In the genomic region with DNA sequence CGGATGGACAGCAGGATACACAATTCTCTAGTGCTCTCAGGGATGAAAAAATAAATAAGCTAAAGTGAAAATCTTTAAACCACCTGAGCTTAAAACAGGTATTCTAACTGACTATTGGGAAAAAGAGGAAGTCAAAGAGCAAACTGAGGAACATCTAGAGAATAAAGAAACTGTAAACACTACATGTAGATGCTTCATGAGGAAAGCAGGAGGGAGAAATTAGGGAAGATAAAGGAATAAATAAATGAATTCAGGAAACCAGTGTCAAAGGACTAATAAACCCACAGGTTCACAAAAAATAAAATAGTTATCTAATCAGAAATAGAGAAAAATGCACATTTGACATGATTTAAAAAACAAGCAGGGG, we compare ENCODE assay signal across 7 cellular contexts. TPM values are rescaled to one million over a fixed set of nuclear protein-coding genes. Genes with fewer than 3 reads are reported as not detected.
DNase-seq lines count a peak whose midpoint lies in the region; ATAC-seq and TF ChIP-seq lines count a peak whose summit lies in the region.

No MANE protein-coding gene starts in this region.

- CTCF ChIA-PET in PC-9 (lab: Charles Lee) = no interaction called here

- H3K79me2 ChIP-seq in PC-9 (ENCODE audit: low read depth) = peaks cover 33% of the 10 kb centered on the region

- intact Hi-C loops in PC-9 (cut with micrococcal nuclease; ENCODE audit: unreplicated experiment) = loop anchor here (1.0 to 10.0 kb wide), 2 partner anchors 120 to 385 kb away; a partner anchor contains a TSS

- no peaks in the 10 kb centered on the region for H4K20me1 ChIP-seq in PC-9 (ENCODE audit: insufficient read depth)

- POLR2A ChIA-PET in PC-9 (lab: Charles Lee; ENCODE audit: unreplicated experiment) = interaction anchor here (0.5 to 1.6 kb wide), 3 partner anchors 8 to 554 kb away, joined by 4 to 9 read pairs (median 4); no protein-coding TSS in a partner anchor

- peak overlapping the region; percentile 38 for H3K27ac ChIP-seq in PC-9

- H3K36me3 Mint-ChIP-seq in stimulated activated memory B cell treated with anti-CD40 and anti-IgM and Interleukin-4, amounts not matched to agents 10 μg/mL and 1 μg/mL and 100 μg/mL, for 72 hours = no peaks in the 10 kb centered on the region

- no peak for TF ChIP-seq CTCF in PC-9 (conservative IDR thresholded peaks at IDR 0.05)
- no peak for TF ChIP-seq CTCF in fibroblast of the aortic adventitia (IDR thresholded peaks at IDR 0.05; ENCODE audit: insufficient read depth, low read length)

- peaks cover 20% of the 10 kb centered on the region for H3K4me1 ChIP-seq in PC-9 (replicated peaks; ENCODE audit: insufficient read depth)

- no peaks in the 10 kb centered on the region for H3K27me3 ChIP-seq in PC-9 (ENCODE audit: insufficient read depth, low read depth)

- no peaks in the 10 kb centered on the region for H3K9me3 ChIP-seq in PC-9 (ENCODE audit: insufficient read depth, low read depth)

- TSS peak; percentile 52 for BruUV-seq in PC-9 (replicated peaks; lab: Mats Ljungman, UMichigan)

- no peak for DNase-seq in PC-9
- DNase-seq in fibroblast of the aortic adventitia (ENCODE audit: low read depth) = no peak
- DNase-seq in central memory CD4-positive, alpha-beta T cell = no peak
- DNase-seq in NCI-H1092 (lab: John Stamatoyannopoulos, UW) = no peak
- no peak for DNase-seq in MV-4-11 (lab: John Stamatoyannopoulos, UW)

- H3F3A ChIP-seq in PC-9 (ENCODE audit: insufficient read depth, low read depth) = peaks cover 23% of the 10 kb centered on the region; the same call in 1 of the 2 replicates

- peaks cover 32% of the 10 kb centered on the region for H3K4me1 Mint-ChIP-seq in stimulated activated memory B cell treated with anti-CD40 and anti-IgM and Interleukin-4, amounts not matched to agents 10 μg/mL and 1 μg/mL and 100 μg/mL, for 72 hours

- H2AFZ ChIP-seq in PC-9 = peak overlapping the region; percentile 63

- H3K27ac Mint-ChIP-seq in stimulated activated memory B cell treated with anti-CD40 and anti-IgM and Interleukin-4, amounts not matched to agents 10 μg/mL and 1 μg/mL and 100 μg/mL, for 72 hours = peak overlapping the region; percentile 97

- ATAC-seq in GM21528 (IDR thresholded peaks at IDR 0.05; ENCODE audit: low FRiP score, unreplicated experiment) = peak; percentile 18
- no peak for ATAC-seq in stimulated activated memory B cell treated with anti-CD40 and anti-IgM and Interleukin-4, amounts not matched to agents 10 μg/mL and 1 μg/mL and 100 μg/mL, for 72 hours

- H3K4me2 ChIP-seq in PC-9 = peak overlapping the region; percentile 83

- H3K4me3 Mint-ChIP-seq in stimulated activated memory B cell treated with anti-CD40 and anti-IgM and Interleukin-4, amounts not matched to agents 10 μg/mL and 1 μg/mL and 100 μg/mL, for 72 hours = peak overlapping the region; percentile 91

- H3K9me2 ChIP-seq in PC-9 (ENCODE audit: insufficient read depth) = no peaks in the 10 kb centered on the region

- no peaks in the 10 kb centered on the region for H3K36me3 ChIP-seq in PC-9 (ENCODE audit: low read depth)

- H3K9me3 Mint-ChIP-seq in stimulated activated memory B cell treated with anti-CD40 and anti-IgM and Interleukin-4, amounts not matched to agents 10 μg/mL and 1 μg/mL and 100 μg/mL, for 72 hours = no peaks in the 10 kb centered on the region

- peak overlapping the region; percentile 86 for H3K4me3 ChIP-seq in PC-9
- peak overlapping the region; percentile 51 for H3K4me3 ChIP-seq in fibroblast of the aortic adventitia (ENCODE audit: low read depth, low read length)

- H3K27me3 Mint-ChIP-seq in stimulated activated memory B cell treated with anti-CD40 and anti-IgM and Interleukin-4, amounts not matched to agents 10 μg/mL and 1 μg/mL and 100 μg/mL, for 72 hours = no peaks in the 10 kb centered on the region

RNA-seq across cellular contexts. Expression of a gene that starts 0.5 kb away (rescaled TPM):
- total RNA-seq in PC-9 (2021) (52.6 and 56.8 TPM in 2 replicates), fibroblast of the aortic adventitia (ENCODE audit: low replicate concordance) (23.7 and 38.2 TPM in 2 replicates)
